Comparison of ENCODE assay signal across 9 cellular contexts in genomic region chr3:111910806-111911205, GRCh38. TPM values are rescaled to one million over a fixed set of nuclear protein-coding genes. Genes with fewer than 3 reads are reported as not detected.
DNase-seq lines count a peak whose midpoint lies in the region; FAIRE-seq and TF ChIP-seq lines count a peak whose summit lies in the region.
"Had no signal": no experiment of that assay in that cellular context is flagged by ENCODE, and none has a peak within 500 bp of the region (broad histone marks: within the 10 kb centered on the region; RNA-seq: fewer than 3 reads in every experiment).

No MANE protein-coding gene starts in this region.

- no peaks in the 10 kb centered on the region for H3K9me2 ChIP-seq in Loucy (replicated peaks; ENCODE audit: low read depth, low read length)

- no peak for TF ChIP-seq CTCF in Loucy (conservative IDR thresholded peaks at IDR 0.05; ENCODE audit: low read length)
- no peak for TF ChIP-seq CTCF in RWPE1 (conservative IDR thresholded peaks at IDR 0.05; ENCODE audit: low read depth)

- peaks cover 24% of the 10 kb centered on the region for H3K4me1 ChIP-seq in Loucy (ENCODE audit: insufficient read depth, low read length, poor library complexity, severe bottlenecking)
- H3K4me1 ChIP-seq in mesendoderm (ENCODE audit: control insufficient read depth, low read depth, low read length), result peaks cover 19% of the 10 kb centered on the region

- no peak overlapping the region for H2BK5ac ChIP-seq in mesendoderm (ENCODE audit: low read length)

- POLR2A ChIA-PET in RWPE1 (lab: Yijun Ruan, JAX; ENCODE audit: low non-redundant PET), result no interaction called here

- no peak overlapping the region for H2AK5ac ChIP-seq in mesendoderm (ENCODE audit: low read length)

- DNase-seq in epithelial cell of prostate (ENCODE audit: low read depth, low spot score) (no peak), mesendoderm (peak; percentile 19), urothelium cell line (ENCODE audit: low spot score) (peak; percentile 24), GM12891 (ENCODE audit: insufficient read length, low spot score) (no peak), RWPE1 (ENCODE audit: low spot score) (no peak), AML-193 (lab: John Stamatoyannopoulos, UW) (no peak)
- DNase-seq: NCI-H2227 treated with DMSO at 0.1 percent for 48 hours had no signal

- no peak overlapping the region for H3K4ac ChIP-seq in mesendoderm (ENCODE audit: low read depth, low read length)

- no peak overlapping the region for H2AFZ ChIP-seq in Loucy (ENCODE audit: low read length)

- FAIRE-seq in urothelium cell line (lab: Jason Lieb, UNC) (no peak), GM12891 (lab: Jason Lieb, UNC) (no peak)
- FAIRE-seq: G401.6 had no signal

- H3K79me2 ChIP-seq in Loucy (ENCODE audit: insufficient read depth, low read length) (no peaks in the 10 kb centered on the region), mesendoderm (ENCODE audit: control insufficient read depth, insufficient read depth, low read length) (peaks cover 12% of the 10 kb centered on the region)

- peaks cover 7% of the 10 kb centered on the region for H3K79me1 ChIP-seq in mesendoderm (ENCODE audit: low read length)

- H3K4me3 ChIP-seq in Loucy (ENCODE audit: low read length, poor library complexity, severe bottlenecking) (peak overlapping the region; percentile 20), mesendoderm (ENCODE audit: low read length) (no peak overlapping the region)

- peak overlapping the region; percentile 44 for H3K4me2 ChIP-seq in Loucy (ENCODE audit: low read depth, low read length, poor library complexity, severe bottlenecking)
- H3K4me2 ChIP-seq in mesendoderm (ENCODE audit: low read length), result no peak overlapping the region

- WGBS in mesendoderm (ENCODE audit: extremely low coverage, insufficient coverage, low lambda C conversion rate), result no CpG with 5 or more reads among the region's 2 CpGs

- H3F3A ChIP-seq in Loucy (ENCODE audit: low read depth), result no peaks in the 10 kb centered on the region

- peaks cover 4% of the 10 kb centered on the region; the same call in 1 of the 2 replicates for H3K36me3 ChIP-seq in Loucy (ENCODE audit: insufficient read depth, low read length)
- H3K36me3 ChIP-seq in mesendoderm (ENCODE audit: control insufficient read depth, insufficient read depth, low read length), result no peaks in the 10 kb centered on the region

- no peaks in the 10 kb centered on the region for H4K20me1 ChIP-seq in Loucy (ENCODE audit: insufficient read depth, low read length, poor library complexity, severe bottlenecking)

- no peak overlapping the region for H2BK15ac ChIP-seq in mesendoderm (replicated peaks; ENCODE audit: low read depth)

- H3K9me3 ChIP-seq in Loucy (ENCODE audit: insufficient read depth, low read depth, low read length), result no peaks in the 10 kb centered on the region

- H4K8ac ChIP-seq in mesendoderm (ENCODE audit: low read depth, low read length), result peak overlapping the region; percentile 28

- H3K27me3 ChIP-seq in Loucy (ENCODE audit: insufficient read depth, low read length, poor library complexity, severe bottlenecking), result no peaks in the 10 kb centered on the region
- no peaks in the 10 kb centered on the region for H3K27me3 ChIP-seq in mesendoderm (ENCODE audit: insufficient read depth, low read length, poor library complexity)

- H3K9ac ChIP-seq in Loucy (ENCODE audit: low read depth, low read length, poor library complexity, severe bottlenecking) (no peak overlapping the region), mesendoderm (ENCODE audit: low read length) (no peak overlapping the region)

- H3K23ac ChIP-seq in mesendoderm (ENCODE audit: low read length), result no peak overlapping the region

- CTCF ChIA-PET in RWPE1 (lab: Yijun Ruan, JAX), result no interaction called here

- H4K5ac ChIP-seq in mesendoderm (ENCODE audit: low read length), result no peak overlapping the region

- no peak overlapping the region for H3K18ac ChIP-seq in mesendoderm (ENCODE audit: low read length)

- TF ChIP-seq POLR2A in GM12891 (IDR thresholded peaks at IDR 0.05; ENCODE audit: low read depth, low read length), result no peak

- peak overlapping the region; percentile 34 for H3K27ac ChIP-seq in epithelial cell of prostate
- H3K27ac ChIP-seq in mesendoderm (ENCODE audit: low read depth, low read length), result no peak overlapping the region
- H3K27ac ChIP-seq in RWPE1, result no peak overlapping the region

- no peak overlapping the region for H3K56ac ChIP-seq in mesendoderm (ENCODE audit: low read length)

- no peak overlapping the region for H2BK120ac ChIP-seq in mesendoderm (ENCODE audit: low read depth, low read length)

TF ChIP-seq in GM12891, 5 proteins besides CTCF, POLR2A, EP300 and RAD21:
- TF ChIP-seq POU2F2 (IDR thresholded peaks at IDR 0.05; ENCODE audit: low read depth, low read length), result no peak
- TF ChIP-seq TAF1 (IDR thresholded peaks at IDR 0.05; ENCODE audit: low read depth, low read length), result no peak
- TF ChIP-seq SPI1 (IDR thresholded peaks at IDR 0.05; ENCODE audit: low read depth, low read length), result no peak
- no peak for TF ChIP-seq POLR2AphosphoS5 (IDR thresholded peaks at IDR 0.05; ENCODE audit: low read depth, low read length)

RNA-seq across cellular contexts. Expression of gene PHLDB2, which starts 51.7 kb away (rescaled TPM):
- polyA plus RNA-seq in mesendoderm (2013, experiment 1 of 2), result 35.6 TPM
- polyA plus RNA-seq in mesendoderm (2013, experiment 2 of 2), result 35.8 TPM
- not detected for polyA plus RNA-seq in GM12891 (2012; ENCODE audit: low read depth, missing spikeins)

Comparison
In these comparisons a context has a peak if more than half of its experiments do, and no peak if none do; other contexts are left out.
1. DNase-seq: peak in mesendoderm (single experiment) and urothelium cell line (single experiment); none in epithelial cell of prostate (single experiment), GM12891 (single experiment), RWPE1 (single experiment) and AML-193 (0 of 2).